21 cellular contexts compared by ENCODE assay signal in the genomic region with DNA sequence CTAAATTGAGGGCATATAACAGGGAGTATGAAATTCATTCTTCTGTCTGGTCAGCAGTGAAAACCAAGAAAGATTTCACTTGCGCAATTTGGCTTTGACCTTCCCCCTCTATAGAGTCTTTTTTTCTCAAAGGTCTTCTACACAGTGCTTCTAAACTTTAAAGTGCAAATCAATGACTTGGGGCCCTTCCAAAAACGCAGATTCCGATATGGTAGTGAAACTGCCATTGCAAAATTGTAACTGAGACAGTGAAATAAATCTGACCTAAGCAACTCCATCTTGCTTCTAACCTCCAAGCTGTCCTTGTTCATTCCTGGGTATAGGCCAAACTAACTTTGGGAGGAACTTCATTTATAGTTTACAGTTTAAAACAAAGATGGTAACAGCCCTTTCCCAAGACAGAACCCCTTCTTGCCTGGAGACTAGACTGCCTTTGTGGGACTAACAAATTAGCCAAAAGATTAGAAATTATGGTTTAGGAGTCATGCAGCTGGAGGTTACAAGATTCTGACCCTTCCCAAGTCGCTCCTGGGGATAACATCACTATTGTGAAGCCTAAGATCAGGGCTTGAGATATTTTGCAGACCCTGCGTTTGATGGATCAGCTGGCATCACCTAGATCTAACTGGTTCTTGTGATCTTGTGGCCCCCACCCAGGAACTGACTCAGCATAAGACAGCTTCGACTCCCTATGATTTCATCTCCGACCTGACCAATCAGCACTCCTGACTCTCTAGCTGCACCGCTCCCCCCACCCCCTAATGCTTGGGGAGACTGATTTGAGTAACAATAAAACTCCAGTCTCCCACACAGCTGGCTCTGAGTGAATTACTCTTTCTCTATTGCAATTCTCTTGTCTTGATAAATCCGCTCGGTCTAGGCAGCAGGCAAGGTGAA. TPM values are rescaled to one million over a fixed set of nuclear protein-coding genes. Genes with fewer than 3 reads are reported as not detected.
"Had no signal": no experiment of that assay in that cellular context is flagged by ENCODE, and none has a peak within 500 bp of the region (broad histone marks: within the 10 kb centered on the region; RNA-seq: fewer than 3 reads in every experiment).

No MANE protein-coding gene starts in this region.

- H3K36me3 ChIP-seq: ovary, suprapubic skin, vagina had no signal

- H3K36me3 Mint-ChIP-seq: naive thymus-derived CD8-positive, alpha-beta T cell had no signal

- DNase-seq: activated CD4-positive, alpha-beta T cell treated with anti-CD3 and anti-CD28 coated beads, Interleukin-2, amount 10 ng/mL, durations not matched to agents 7 days and 5 days; activated CD8-positive, alpha-beta T cell treated with anti-CD3 and anti-CD28 coated beads, Interleukin-2, amount 10 ng/mL, durations not matched to agents 7 days and 5 days; activated naive CD4-positive, alpha-beta T cell treated with anti-CD3 and anti-CD28 coated beads for 36 hours; activated T-cell treated with anti-CD3 and anti-CD28 coated beads, Interleukin-2, amount 50 U/mL, for 24 hours; body of pancreas; dorsolateral prefrontal cortex; foreskin melanocyte; hypothalamus; naive thymus-derived CD8-positive, alpha-beta T cell; ovary; stimulated activated CD4-positive, alpha-beta T cell treated with anti-CD3 and anti-CD28 coated beads, Interleukin-4, amount 100 ng/mL, for 1 hour; stimulated activated naive CD8-positive, alpha-beta T cell treated with anti-CD3 and anti-CD28 coated beads, Interleukin-15, amount 100 ng/mL, for 72 hours; T-helper 9 cell; trophoblast cell had no signal

- H3K9me3 Mint-ChIP-seq: activated CD4-positive, alpha-beta T cell treated with anti-CD3 and anti-CD28 coated beads, Interleukin-2, amount 10 ng/mL, durations not matched to agents 7 days and 5 days; activated T-helper 2 cell treated with anti-CD3 and anti-CD28 coated beads, Interferon-gamma antibody, Interleukin-2, Interleukin-4, amounts not matched to agents 10 μg/mL and 5 μg/mL and 100 μg/mL, durations not matched to agents 14 hours and 24 hours and 36 hours had no signal

- ATAC-seq: activated CD8-positive, alpha-beta T cell treated with anti-CD3 and anti-CD28 coated beads, Interleukin-2, amount 10 ng/mL, durations not matched to agents 7 days and 5 days; body of pancreas; naive thymus-derived CD8-positive, alpha-beta T cell; sciatic nerve; stimulated activated naive CD8-positive, alpha-beta T cell treated with anti-CD3 and anti-CD28 coated beads, Interleukin-15, amount 100 ng/mL, for 72 hours had no signal

- FAIRE-seq: colon had no signal

- H3K27ac Mint-ChIP-seq: activated CD4-positive, alpha-beta T cell treated with anti-CD3 and anti-CD28 coated beads, Interleukin-2, amount 10 ng/mL, durations not matched to agents 7 days and 5 days; activated CD8-positive, alpha-beta T cell treated with anti-CD3 and anti-CD28 coated beads, Interleukin-2, amount 10 ng/mL, durations not matched to agents 7 days and 5 days; activated naive CD4-positive, alpha-beta T cell treated with anti-CD3 and anti-CD28 coated beads for 36 hours; activated T-cell treated with anti-CD3 and anti-CD28 coated beads, Interleukin-2, amount 50 U/mL, for 24 hours; activated T-helper 2 cell treated with anti-CD3 and anti-CD28 coated beads, Interferon-gamma antibody, Interleukin-2, Interleukin-4, amounts not matched to agents 10 μg/mL and 5 μg/mL and 100 μg/mL, durations not matched to agents 14 hours and 24 hours and 36 hours; naive thymus-derived CD8-positive, alpha-beta T cell; stimulated activated naive CD8-positive, alpha-beta T cell treated with anti-CD3 and anti-CD28 coated beads, Interleukin-15, amount 100 ng/mL, for 72 hours had no signal

- H3K4me3 ChIP-seq: body of pancreas, dorsolateral prefrontal cortex, ovary, smooth muscle cell, suprapubic skin, vagina had no signal

- H3K27ac ChIP-seq: body of pancreas, dorsolateral prefrontal cortex, ovary, suprapubic skin, vagina had no signal

- H3K4me1 Mint-ChIP-seq: activated CD4-positive, alpha-beta T cell treated with anti-CD3 and anti-CD28 coated beads, Interleukin-2, amount 10 ng/mL, durations not matched to agents 7 days and 5 days; stimulated activated naive CD8-positive, alpha-beta T cell treated with anti-CD3 and anti-CD28 coated beads, Interleukin-15, amount 100 ng/mL, for 72 hours had no signal

- H3K9me3 ChIP-seq: body of pancreas, ovary, suprapubic skin, vagina had no signal

- H3K27me3 ChIP-seq: body of pancreas, dorsolateral prefrontal cortex, ovary, suprapubic skin, vagina had no signal

- H3K4me3 Mint-ChIP-seq: activated CD4-positive, alpha-beta T cell treated with anti-CD3 and anti-CD28 coated beads, Interleukin-2, amount 10 ng/mL, durations not matched to agents 7 days and 5 days; activated CD8-positive, alpha-beta T cell treated with anti-CD3 and anti-CD28 coated beads, Interleukin-2, amount 10 ng/mL, durations not matched to agents 7 days and 5 days; activated naive CD4-positive, alpha-beta T cell treated with anti-CD3 and anti-CD28 coated beads for 36 hours; activated T-cell treated with anti-CD3 and anti-CD28 coated beads, Interleukin-2, amount 50 U/mL, for 24 hours; naive thymus-derived CD8-positive, alpha-beta T cell; stimulated activated naive CD8-positive, alpha-beta T cell treated with anti-CD3 and anti-CD28 coated beads, Interleukin-15, amount 100 ng/mL, for 72 hours had no signal

- H3K4me1 ChIP-seq: vagina had no signal

RNA-seq across cellular contexts. Expression of gene SLC25A21, which starts 5.0 kb away (rescaled TPM):
- total RNA-seq: activated CD4-positive, alpha-beta T cell treated with anti-CD3 and anti-CD28 coated beads, Interleukin-2, amount 10 ng/mL, durations not matched to agents 7 days and 5 days; activated CD8-positive, alpha-beta T cell treated with anti-CD3 and anti-CD28 coated beads, Interleukin-2, amount 10 ng/mL, durations not matched to agents 7 days and 5 days; activated naive CD4-positive, alpha-beta T cell treated with anti-CD3 and anti-CD28 coated beads for 36 hours; activated T-helper 2 cell treated with anti-CD3 and anti-CD28 coated beads, Interferon-gamma antibody, Interleukin-2, Interleukin-4, amounts not matched to agents 10 μg/mL and 5 μg/mL and 100 μg/mL, durations not matched to agents 14 hours and 24 hours and 36 hours; body of pancreas; mesenteric fat pad; naive thymus-derived CD8-positive, alpha-beta T cell; smooth muscle cell had no signal
- polyA plus RNA-seq: naive thymus-derived CD8-positive, alpha-beta T cell had no signal

RNA-seq across cellular contexts. Expression of gene MIPOL1, which starts 30.3 kb away (rescaled TPM):
- total RNA-seq: activated CD4-positive, alpha-beta T cell treated with anti-CD3 and anti-CD28 coated beads, Interleukin-2, amount 10 ng/mL, durations not matched to agents 7 days and 5 days; activated CD8-positive, alpha-beta T cell treated with anti-CD3 and anti-CD28 coated beads, Interleukin-2, amount 10 ng/mL, durations not matched to agents 7 days and 5 days; activated T-helper 2 cell treated with anti-CD3 and anti-CD28 coated beads, Interferon-gamma antibody, Interleukin-2, Interleukin-4, amounts not matched to agents 10 μg/mL and 5 μg/mL and 100 μg/mL, durations not matched to agents 14 hours and 24 hours and 36 hours; naive thymus-derived CD8-positive, alpha-beta T cell had no signal
- polyA plus RNA-seq: naive thymus-derived CD8-positive, alpha-beta T cell had no signal
